ENCODE assay signal across 8 cellular contexts in genomic region chr2:60880633-60880987, GRCh38. TPM values are rescaled to one million over a fixed set of nuclear protein-coding genes. Genes with fewer than 3 reads are reported as not detected.
DNase-seq lines count a peak whose midpoint lies in the region; ATAC-seq and TF ChIP-seq lines count a peak whose summit lies in the region.

No MANE protein-coding gene starts in this region.

- peak overlapping the region; percentile 90 for H3K14ac ChIP-seq in trophoblast cell (ENCODE audit: low read length)

- peak overlapping the region; percentile 91 for H4K91ac ChIP-seq in trophoblast cell (ENCODE audit: low read depth, low read length)

- H3K9me3 ChIP-seq in SK-N-MC (ENCODE audit: low read depth, low read length): no peaks in the 10 kb centered on the region
- no peaks in the 10 kb centered on the region for H3K9me3 ChIP-seq in trophoblast cell (ENCODE audit: insufficient read depth, low read depth, low read length)

- TF ChIP-seq CTCF in AG04449 (IDR thresholded peaks at IDR 0.05; ENCODE audit: insufficient read depth, low read length, missing control alignments): no peak

- no peak overlapping the region for H3K4ac ChIP-seq in trophoblast cell (ENCODE audit: low read depth, low read length)

- POLR2A ChIA-PET in AG04449 (lab: Yijun Ruan, JAX): no interaction called here

- H2AK5ac ChIP-seq in trophoblast cell (ENCODE audit: low read length): no peak overlapping the region

- no peak overlapping the region for H3K23ac ChIP-seq in trophoblast cell (ENCODE audit: low read length)

- H2AFZ ChIP-seq in trophoblast cell (ENCODE audit: insufficient read depth, low read length, poor library complexity): peak overlapping the region; percentile 92

- peak overlapping the region; percentile 88 for H4K12ac ChIP-seq in trophoblast cell (ENCODE audit: low read depth, low read length)

- H2BK120ac ChIP-seq in trophoblast cell (ENCODE audit: insufficient read depth, low read length, poor library complexity): peak overlapping the region; percentile 55

- no peak overlapping the region for H2BK12ac ChIP-seq in trophoblast cell (ENCODE audit: low read length)

- no peaks in the 10 kb centered on the region for H3K27me3 ChIP-seq in trophoblast cell (ENCODE audit: insufficient read depth, low read length)

- H3K4me2 ChIP-seq in trophoblast cell (ENCODE audit: low read length): peak overlapping the region; percentile 68

- ATAC-seq in GM19043 (IDR thresholded peaks at IDR 0.05; ENCODE audit: low read depth, unreplicated experiment): peak; percentile 1
- no peak for ATAC-seq in esophagus mucosa

- H3K79me1 ChIP-seq in trophoblast cell (ENCODE audit: low read length): peaks cover 10% of the 10 kb centered on the region

- H3K9ac ChIP-seq in SK-N-MC (ENCODE audit: insufficient read length): peak overlapping the region; percentile 92
- H3K9ac ChIP-seq in trophoblast cell (ENCODE audit: low read length): peak overlapping the region; percentile 79

- peak overlapping the region; percentile 88 for H4K8ac ChIP-seq in trophoblast cell (ENCODE audit: low read depth, low read length)

- peaks cover 7% of the 10 kb centered on the region for H3K79me2 ChIP-seq in trophoblast cell (ENCODE audit: control insufficient read depth, insufficient read depth, low read length, poor library complexity)

- H3K4me3 ChIP-seq in AG04449 (ENCODE audit: low read depth, low read length) (peak overlapping the region; percentile 84), SK-N-MC (peak overlapping the region; percentile 96), trophoblast cell (ENCODE audit: low read depth, low read length) (peak overlapping the region; percentile 88)

- no peak for TF ChIP-seq POLR2A in erythroblast (IDR thresholded peaks at IDR 0.05; ENCODE audit: low read length)

- WGBS in trophoblast cell (ENCODE audit: extremely low coverage, insufficient coverage, insufficient read length): no CpG with 5 or more reads among the region's 10 CpGs

- H3K18ac ChIP-seq in trophoblast cell (ENCODE audit: low read length): no peak overlapping the region

- peaks cover 0 to 4% of the 10 kb centered on the region in 2 experiments for H3K4me1 ChIP-seq in trophoblast cell (ENCODE audit: control insufficient read depth in 1 of 2, insufficient read depth in 2 of 2, low read length in 2 of 2)

- H3K36me3 ChIP-seq in SK-N-MC (ENCODE audit: insufficient read depth, low read length) (no peaks in the 10 kb centered on the region), trophoblast cell (ENCODE audit: control insufficient read depth in 1 of 2, insufficient read depth in 2 of 2, low read length in 2 of 2) (no peaks in the 10 kb centered on the region)

- DNase-seq in AG04449 (ENCODE audit: low read depth, low spot score) (no peak), SK-N-MC (ENCODE audit: low read depth, low spot score) (no peak), fibroblast of peridontal ligament (ENCODE audit: extremely low read depth) (peak; percentile 51), trophoblast cell (peak in 1 of 2 donors; percentile 58), erythroblast (lab: John Stamatoyannopoulos, UW) (no peak), SK-N-DZ (ENCODE audit: low spot score) (no peak)

- H2BK5ac ChIP-seq in trophoblast cell (ENCODE audit: low read depth, low read length, poor library complexity): peak overlapping the region; percentile 63

- CTCF ChIA-PET in AG04449 (lab: Yijun Ruan, JAX): interaction anchor here (1.6 kb wide), 1 partner anchor 41 kb away, joined by 3 read pairs; no protein-coding TSS in a partner anchor

- H3K27ac ChIP-seq in SK-N-MC (no peak overlapping the region; the same call in 1 of the 2 replicates), trophoblast cell (ENCODE audit: low read depth, low read length) (peak overlapping the region; percentile 66)

RNA-seq across cellular contexts. Expression of gene REL, which starts 0.8 kb away (rescaled TPM):
- polyA plus RNA-seq in trophoblast cell (2013): 6.6 and 6.9 TPM in 2 replicates
- 19.8 TPM for total RNA-seq in esophagus mucosa
- 2.1 and 3.4 TPM in 2 replicates for polyA plus RNA-seq in SK-N-DZ (2014; cell fraction: cytosol; rRNA removed)
- 0.86 and 1.4 TPM in 2 replicates for polyA plus RNA-seq in SK-N-DZ (2014; cell fraction: nucleus; rRNA removed)
